ENCODE assay signal across 19 cellular contexts in the genomic region with DNA sequence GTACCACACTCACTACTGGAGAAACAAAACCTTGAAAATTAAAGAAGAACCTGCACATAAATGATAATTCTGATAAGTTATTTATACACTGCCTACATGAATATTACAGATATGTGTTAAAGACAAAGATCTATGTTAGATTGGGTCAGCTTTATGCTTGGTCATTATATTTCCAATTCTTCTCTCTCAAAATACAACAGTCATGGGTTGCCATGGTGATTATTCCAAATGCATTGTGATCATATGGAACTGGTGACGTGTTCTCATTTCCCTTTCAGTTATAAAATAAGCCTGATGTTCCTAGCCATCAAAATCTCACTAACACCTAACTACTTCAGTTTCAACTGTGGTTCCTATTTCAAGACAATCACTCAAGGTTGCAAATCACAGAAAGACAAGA.
DNase-seq lines count a peak whose midpoint lies in the region; ATAC-seq and TF ChIP-seq lines count a peak whose summit lies in the region.
"Had no signal": no experiment of that assay in that cellular context is flagged by ENCODE, and none has a peak within 500 bp of the region (broad histone marks: within the 10 kb centered on the region; RNA-seq: fewer than 3 reads in every experiment).

No MANE protein-coding gene starts in this region.

- H3K27ac ChIP-seq in CD4-positive, alpha-beta T cell (ENCODE audit: low read depth, low read length): no peak overlapping the region
- H3K27ac ChIP-seq: C4-2B, GM23248 had no signal

- TF ChIP-seq CTCF in activated CD8-positive, alpha-beta T cell treated with anti-CD3 and anti-CD28 coated beads for 36 hours (IDR thresholded peaks at IDR 0.05): no peak
- TF ChIP-seq CTCF in CD4-positive, alpha-beta T cell (IDR thresholded peaks at IDR 0.05): no peak
- TF ChIP-seq CTCF in nephron progenitor cell (IDR thresholded peaks at IDR 0.05): no peak

- H3K4me1 Mint-ChIP-seq in activated CD8-positive, alpha-beta T cell treated with anti-CD3 and anti-CD28 coated beads for 36 hours (ENCODE audit: low read depth): peaks cover 28% of the 10 kb centered on the region
- H3K4me1 Mint-ChIP-seq in activated CD8-positive, alpha-beta T cell treated with anti-CD3 and anti-CD28 coated beads, Interleukin-2, amount 10 ng/mL, durations not matched to agents 7 days and 5 days (ENCODE audit: low read depth): peaks cover 30% of the 10 kb centered on the region
- H3K4me1 Mint-ChIP-seq in CD4-positive, alpha-beta T cell (ENCODE audit: low read depth): peaks cover 25% of the 10 kb centered on the region
- peaks cover 17% of the 10 kb centered on the region for H3K4me1 Mint-ChIP-seq in activated naive CD8-positive, alpha-beta T cell treated with anti-CD3 and anti-CD28 coated beads, Interleukin-2, amount 50 U/mL, for 24 hours
- H3K4me1 Mint-ChIP-seq in nephron progenitor cell: peaks cover 21% of the 10 kb centered on the region

- H3K27me3 ChIP-seq in CD4-positive, alpha-beta T cell (ENCODE audit: control insufficient read depth, insufficient read depth, low read length): no peaks in the 10 kb centered on the region

- no peak for DNase-seq in activated CD8-positive, alpha-beta T cell treated with anti-CD3 and anti-CD28 coated beads for 36 hours
- DNase-seq in activated CD8-positive, alpha-beta T cell treated with anti-CD3 and anti-CD28 coated beads, Interleukin-2, amount 10 ng/mL, durations not matched to agents 7 days and 5 days: no peak
- no peak for DNase-seq in CD4-positive, alpha-beta T cell
- DNase-seq in activated naive CD8-positive, alpha-beta T cell treated with anti-CD3 and anti-CD28 coated beads, Interleukin-2, amount 50 U/mL, for 24 hours: no peak
- DNase-seq in nephron progenitor cell (no peak), COLO668 (lab: John Stamatoyannopoulos, UW; ENCODE audit: unreplicated experiment) (no peak), NCI-H1694 (lab: John Stamatoyannopoulos, UW) (no peak), GM19240 (ENCODE audit: insufficient read length, low spot score) (no peak)
- DNase-seq: DMS79 treated with DMSO at 0.1 percent for 48 hours, HCEC 1CT, MM.1S, NCI-H1105, NCI-H187, NCI-H226, NCI-H526 treated with DMSO at 0.1 percent for 48 hours, RPMI8226, SIG-M5 had no signal

- intact Hi-C loops in activated CD8-positive, alpha-beta T cell treated with anti-CD3 and anti-CD28 coated beads for 36 hours (cut with micrococcal nuclease): no loop called here
- intact Hi-C loops in CD4-positive, alpha-beta T cell (cut with DNase I, micrococcal nuclease): loop anchor here in 1 of 2 experiments (5.0 to 10.0 kb wide), 3 partner anchors 1416 to 1918 kb away; partner anchors contain the start of genes C19orf12, PLEKHF1 and UQCRFS1

- CTCF ChIA-PET in activated CD8-positive, alpha-beta T cell treated with anti-CD3 and anti-CD28 coated beads for 36 hours (lab: Charles Lee): no interaction called here
- CTCF ChIA-PET in activated CD8-positive, alpha-beta T cell treated with anti-CD3 and anti-CD28 coated beads, Interleukin-2, amount 10 ng/mL, durations not matched to agents 7 days and 5 days (lab: Charles Lee): no interaction called here
- CTCF ChIA-PET in CD4-positive, alpha-beta T cell (lab: Charles Lee): no interaction called here

- H3K4me3 Mint-ChIP-seq in activated CD8-positive, alpha-beta T cell treated with anti-CD3 and anti-CD28 coated beads for 36 hours: peak overlapping the region; percentile 18
- no peak overlapping the region for H3K4me3 Mint-ChIP-seq in activated CD8-positive, alpha-beta T cell treated with anti-CD3 and anti-CD28 coated beads, Interleukin-2, amount 10 ng/mL, durations not matched to agents 7 days and 5 days
- H3K4me3 Mint-ChIP-seq in CD4-positive, alpha-beta T cell: peak overlapping the region; percentile 46
- no peak overlapping the region for H3K4me3 Mint-ChIP-seq in activated naive CD8-positive, alpha-beta T cell treated with anti-CD3 and anti-CD28 coated beads, Interleukin-2, amount 50 U/mL, for 24 hours
- peak overlapping the region; percentile 16 for H3K4me3 Mint-ChIP-seq in nephron progenitor cell

- peaks cover 42% of the 10 kb centered on the region for H3K36me3 Mint-ChIP-seq in activated CD8-positive, alpha-beta T cell treated with anti-CD3 and anti-CD28 coated beads for 36 hours (ENCODE audit: low read depth)
- H3K36me3 Mint-ChIP-seq in activated CD8-positive, alpha-beta T cell treated with anti-CD3 and anti-CD28 coated beads, Interleukin-2, amount 10 ng/mL, durations not matched to agents 7 days and 5 days (ENCODE audit: low read depth): peaks cover 46% of the 10 kb centered on the region
- peaks cover 32% of the 10 kb centered on the region for H3K36me3 Mint-ChIP-seq in CD4-positive, alpha-beta T cell (ENCODE audit: low read depth)
- peaks cover 34% of the 10 kb centered on the region for H3K36me3 Mint-ChIP-seq in activated naive CD8-positive, alpha-beta T cell treated with anti-CD3 and anti-CD28 coated beads, Interleukin-2, amount 50 U/mL, for 24 hours (ENCODE audit: low read depth)
- H3K36me3 Mint-ChIP-seq in nephron progenitor cell (ENCODE audit: low read depth): peaks cover 49% of the 10 kb centered on the region

- no peaks in the 10 kb centered on the region for H3K27me3 Mint-ChIP-seq in activated CD8-positive, alpha-beta T cell treated with anti-CD3 and anti-CD28 coated beads for 36 hours
- no peaks in the 10 kb centered on the region for H3K27me3 Mint-ChIP-seq in activated CD8-positive, alpha-beta T cell treated with anti-CD3 and anti-CD28 coated beads, Interleukin-2, amount 10 ng/mL, durations not matched to agents 7 days and 5 days (ENCODE audit: low read depth)
- no peaks in the 10 kb centered on the region for H3K27me3 Mint-ChIP-seq in CD4-positive, alpha-beta T cell
- H3K27me3 Mint-ChIP-seq in activated naive CD8-positive, alpha-beta T cell treated with anti-CD3 and anti-CD28 coated beads, Interleukin-2, amount 50 U/mL, for 24 hours: no peaks in the 10 kb centered on the region
- no peaks in the 10 kb centered on the region for H3K27me3 Mint-ChIP-seq in nephron progenitor cell (ENCODE audit: low read depth, poor library complexity)

- ATAC-seq in activated CD8-positive, alpha-beta T cell treated with anti-CD3 and anti-CD28 coated beads for 36 hours: no peak
- no peak for ATAC-seq in activated CD8-positive, alpha-beta T cell treated with anti-CD3 and anti-CD28 coated beads, Interleukin-2, amount 10 ng/mL, durations not matched to agents 7 days and 5 days
- ATAC-seq in CD4-positive, alpha-beta T cell (ENCODE audit: poor library complexity): no peak
- no peak for ATAC-seq in activated naive CD8-positive, alpha-beta T cell treated with anti-CD3 and anti-CD28 coated beads, Interleukin-2, amount 50 U/mL, for 24 hours

- POLR2A ChIA-PET in activated CD8-positive, alpha-beta T cell treated with anti-CD3 and anti-CD28 coated beads for 36 hours (lab: Charles Lee): no interaction called here
- POLR2A ChIA-PET in activated CD8-positive, alpha-beta T cell treated with anti-CD3 and anti-CD28 coated beads, Interleukin-2, amount 10 ng/mL, durations not matched to agents 7 days and 5 days (lab: Charles Lee): no interaction called here
- POLR2A ChIA-PET in CD4-positive, alpha-beta T cell (lab: Charles Lee): no interaction called here

- no peaks in the 10 kb centered on the region for H3K9me3 ChIP-seq in CD4-positive, alpha-beta T cell (ENCODE audit: control insufficient read depth, low read length)

- no peak overlapping the region for H3K27ac Mint-ChIP-seq in activated CD8-positive, alpha-beta T cell treated with anti-CD3 and anti-CD28 coated beads for 36 hours
- no peak overlapping the region for H3K27ac Mint-ChIP-seq in activated CD8-positive, alpha-beta T cell treated with anti-CD3 and anti-CD28 coated beads, Interleukin-2, amount 10 ng/mL, durations not matched to agents 7 days and 5 days
- H3K27ac Mint-ChIP-seq in CD4-positive, alpha-beta T cell: peak overlapping the region; percentile 6
- H3K27ac Mint-ChIP-seq in activated naive CD8-positive, alpha-beta T cell treated with anti-CD3 and anti-CD28 coated beads, Interleukin-2, amount 50 U/mL, for 24 hours: peak overlapping the region; percentile 23
- H3K27ac Mint-ChIP-seq in nephron progenitor cell: no peak overlapping the region

- no peaks in the 10 kb centered on the region for H3K9me3 Mint-ChIP-seq in activated CD8-positive, alpha-beta T cell treated with anti-CD3 and anti-CD28 coated beads for 36 hours
- H3K9me3 Mint-ChIP-seq in activated CD8-positive, alpha-beta T cell treated with anti-CD3 and anti-CD28 coated beads, Interleukin-2, amount 10 ng/mL, durations not matched to agents 7 days and 5 days (ENCODE audit: insufficient read depth): no peaks in the 10 kb centered on the region
- H3K9me3 Mint-ChIP-seq in CD4-positive, alpha-beta T cell: no peaks in the 10 kb centered on the region
- H3K9me3 Mint-ChIP-seq in activated naive CD8-positive, alpha-beta T cell treated with anti-CD3 and anti-CD28 coated beads, Interleukin-2, amount 50 U/mL, for 24 hours: no peaks in the 10 kb centered on the region
- peaks cover 25% of the 10 kb centered on the region for H3K9me3 Mint-ChIP-seq in nephron progenitor cell

Comparison
In these comparisons a context has a peak if more than half of its experiments do, and no peak if none do; other contexts are left out.
1. H3K4me3 Mint-ChIP-seq: peak in activated CD8-positive, alpha-beta T cell treated with anti-CD3 and anti-CD28 coated beads for 36 hours (single experiment), CD4-positive, alpha-beta T cell (single experiment) and nephron progenitor cell (single experiment); none in activated CD8-positive, alpha-beta T cell treated with anti-CD3 and anti-CD28 coated beads, Interleukin-2, amount 10 ng/mL, durations not matched to agents 7 days and 5 days (single experiment) and activated naive CD8-positive, alpha-beta T cell treated with anti-CD3 and anti-CD28 coated beads, Interleukin-2, amount 50 U/mL, for 24 hours (single experiment).
2. H3K27ac Mint-ChIP-seq: peak in CD4-positive, alpha-beta T cell (single experiment) and activated naive CD8-positive, alpha-beta T cell treated with anti-CD3 and anti-CD28 coated beads, Interleukin-2, amount 50 U/mL, for 24 hours (single experiment); none in activated CD8-positive, alpha-beta T cell treated with anti-CD3 and anti-CD28 coated beads for 36 hours (single experiment), activated CD8-positive, alpha-beta T cell treated with anti-CD3 and anti-CD28 coated beads, Interleukin-2, amount 10 ng/mL, durations not matched to agents 7 days and 5 days (single experiment) and nephron progenitor cell (single experiment).